In the genomic region with DNA sequence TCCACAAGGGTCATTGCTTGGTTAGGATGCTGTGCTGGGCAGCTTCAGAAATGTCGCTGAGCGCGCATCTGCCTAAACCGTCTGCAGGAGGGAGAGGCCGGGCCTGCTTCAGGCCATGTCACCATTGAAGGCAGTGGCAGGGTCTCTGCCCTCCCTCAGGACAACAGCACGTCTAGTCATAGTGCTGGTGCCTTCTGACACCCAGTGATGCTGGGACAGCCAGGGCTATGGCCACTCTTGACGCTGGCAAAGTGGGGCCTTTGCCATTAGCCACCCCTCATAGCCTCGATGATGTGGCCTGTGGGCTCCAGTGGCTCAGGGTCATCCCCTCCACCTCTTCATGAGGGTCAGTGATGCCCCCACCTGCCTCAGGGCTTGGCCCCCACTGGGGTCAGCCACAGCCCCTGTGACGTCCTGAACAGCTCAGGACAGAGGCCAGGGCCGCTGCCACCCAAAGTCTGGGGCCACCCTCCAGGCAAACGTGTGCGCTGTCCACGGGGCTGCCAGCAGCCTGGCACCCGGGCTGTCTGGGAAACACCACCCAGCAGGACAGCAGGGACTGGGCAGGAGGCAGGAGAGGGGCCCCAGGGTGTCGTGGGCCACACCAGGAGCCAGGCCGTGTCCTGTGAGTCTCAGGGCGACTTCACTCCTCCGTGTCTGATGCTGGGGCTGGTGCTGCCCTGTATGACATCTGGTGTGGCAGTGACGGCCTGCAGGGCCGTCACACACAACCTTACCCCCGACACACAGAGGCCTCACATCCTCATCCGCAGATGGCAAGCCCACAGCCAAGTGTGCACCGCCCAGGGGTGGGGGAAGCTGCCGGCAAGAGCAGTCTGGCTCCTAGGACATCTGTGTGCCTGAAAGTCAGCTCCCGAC, we compare ENCODE assay signal across 1 cellular context.
TF ChIP-seq lines count a peak whose summit lies in the region.

No MANE protein-coding gene starts in this region.

TF ChIP-seq in K562, 482 proteins besides CTCF, POLR2A, EP300 and RAD21:
- TF ChIP-seq BRD9 (IDR thresholded peaks at IDR 0.05; ENCODE audit: low read depth, partially characterized antibody) (no peak), POLR2G (IDR thresholded peaks at IDR 0.05; ENCODE audit: low read depth, low read length) (peak; percentile 29; the same call in 1 of the 2 replicates)
